In the genomic region with DNA sequence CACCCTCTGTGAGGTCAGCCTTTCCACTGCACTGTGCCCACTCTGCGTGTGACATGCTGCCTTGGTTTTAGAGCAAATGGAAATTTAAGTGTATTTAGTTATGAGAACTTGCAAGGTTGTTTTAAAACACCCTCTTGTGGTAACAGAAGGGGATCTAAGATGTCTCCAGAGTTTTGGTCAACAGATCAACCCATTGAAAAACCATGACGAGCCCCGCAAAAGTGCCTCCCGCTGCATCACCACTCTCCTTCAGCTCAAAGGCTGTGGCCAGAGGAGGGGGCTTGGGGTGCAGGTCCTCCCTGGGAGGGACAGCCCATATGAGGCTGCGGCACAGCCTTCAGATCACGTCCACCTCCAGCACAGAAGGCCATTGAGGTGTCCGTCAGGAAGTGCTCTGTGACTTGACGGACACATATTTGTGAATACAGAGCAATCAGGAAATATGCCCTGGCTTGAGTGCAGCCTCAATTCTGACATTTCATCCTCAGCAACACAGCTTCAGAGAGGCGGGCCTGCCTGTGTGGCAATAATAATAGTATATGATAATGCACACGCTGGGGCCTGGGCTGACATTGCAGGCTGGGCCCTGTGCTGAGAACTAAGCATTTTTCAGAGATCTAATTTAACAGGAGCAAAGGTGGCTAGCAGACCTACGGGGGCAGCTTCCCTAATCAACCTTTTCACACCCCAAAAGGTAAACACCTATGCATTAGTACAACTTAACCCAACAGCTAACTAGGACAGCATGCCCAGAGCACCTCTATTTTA, we compare ENCODE assay signal across 1 cellular context.
TF ChIP-seq lines count a peak whose summit lies in the region.

No MANE protein-coding gene starts in this region.

TF ChIP-seq in K562, 482 proteins besides CTCF, POLR2A, EP300 and RAD21 (continued from another document):
- TF ChIP-seq, protein P1, sequence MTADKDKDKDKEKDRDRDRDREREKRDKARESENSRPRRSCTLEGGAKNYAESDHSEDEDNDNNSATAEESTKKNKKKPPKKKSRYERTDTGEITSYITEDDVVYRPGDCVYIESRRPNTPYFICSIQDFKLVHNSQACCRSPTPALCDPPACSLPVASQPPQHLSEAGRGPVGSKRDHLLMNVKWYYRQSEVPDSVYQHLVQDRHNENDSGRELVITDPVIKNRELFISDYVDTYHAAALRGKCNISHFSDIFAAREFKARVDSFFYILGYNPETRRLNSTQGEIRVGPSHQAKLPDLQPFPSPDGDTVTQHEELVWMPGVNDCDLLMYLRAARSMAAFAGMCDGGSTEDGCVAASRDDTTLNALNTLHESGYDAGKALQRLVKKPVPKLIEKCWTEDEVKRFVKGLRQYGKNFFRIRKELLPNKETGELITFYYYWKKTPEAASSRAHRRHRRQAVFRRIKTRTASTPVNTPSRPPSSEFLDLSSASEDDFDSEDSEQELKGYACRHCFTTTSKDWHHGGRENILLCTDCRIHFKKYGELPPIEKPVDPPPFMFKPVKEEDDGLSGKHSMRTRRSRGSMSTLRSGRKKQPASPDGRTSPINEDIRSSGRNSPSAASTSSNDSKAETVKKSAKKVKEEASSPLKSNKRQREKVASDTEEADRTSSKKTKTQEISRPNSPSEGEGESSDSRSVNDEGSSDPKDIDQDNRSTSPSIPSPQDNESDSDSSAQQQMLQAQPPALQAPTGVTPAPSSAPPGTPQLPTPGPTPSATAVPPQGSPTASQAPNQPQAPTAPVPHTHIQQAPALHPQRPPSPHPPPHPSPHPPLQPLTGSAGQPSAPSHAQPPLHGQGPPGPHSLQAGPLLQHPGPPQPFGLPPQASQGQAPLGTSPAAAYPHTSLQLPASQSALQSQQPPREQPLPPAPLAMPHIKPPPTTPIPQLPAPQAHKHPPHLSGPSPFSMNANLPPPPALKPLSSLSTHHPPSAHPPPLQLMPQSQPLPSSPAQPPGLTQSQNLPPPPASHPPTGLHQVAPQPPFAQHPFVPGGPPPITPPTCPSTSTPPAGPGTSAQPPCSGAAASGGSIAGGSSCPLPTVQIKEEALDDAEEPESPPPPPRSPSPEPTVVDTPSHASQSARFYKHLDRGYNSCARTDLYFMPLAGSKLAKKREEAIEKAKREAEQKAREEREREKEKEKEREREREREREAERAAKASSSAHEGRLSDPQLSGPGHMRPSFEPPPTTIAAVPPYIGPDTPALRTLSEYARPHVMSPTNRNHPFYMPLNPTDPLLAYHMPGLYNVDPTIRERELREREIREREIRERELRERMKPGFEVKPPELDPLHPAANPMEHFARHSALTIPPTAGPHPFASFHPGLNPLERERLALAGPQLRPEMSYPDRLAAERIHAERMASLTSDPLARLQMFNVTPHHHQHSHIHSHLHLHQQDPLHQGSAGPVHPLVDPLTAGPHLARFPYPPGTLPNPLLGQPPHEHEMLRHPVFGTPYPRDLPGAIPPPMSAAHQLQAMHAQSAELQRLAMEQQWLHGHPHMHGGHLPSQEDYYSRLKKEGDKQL (CRISPR knock-in tag; IDR thresholded peaks at IDR 0.05; ENCODE audit: borderline replicate concordance) = no peak
- TF ChIP-seq ELF4 (CRISPR knock-in tag; IDR thresholded peaks at IDR 0.05) (no peak), DPF2 (IDR thresholded peaks at IDR 0.05) (no peak), ZNF76 (CRISPR knock-in tag; IDR thresholded peaks at IDR 0.05; ENCODE audit: borderline replicate concordance) (no peak), SRSF9 (IDR thresholded peaks at IDR 0.05; ENCODE audit: borderline replicate concordance, low read depth, low read length) (no peak), TAF9B (IDR thresholded peaks at IDR 0.05; ENCODE audit: partially characterized antibody) (no peak), CTBP1 (IDR thresholded peaks at IDR 0.05; ENCODE audit: borderline replicate concordance) (no peak), NCOA6 (IDR thresholded peaks at IDR 0.05) (no peak), KAT7 (CRISPR knock-in tag; IDR thresholded peaks at IDR 0.05; ENCODE audit: borderline replicate concordance) (no peak)
- TF ChIP-seq, protein P2, sequence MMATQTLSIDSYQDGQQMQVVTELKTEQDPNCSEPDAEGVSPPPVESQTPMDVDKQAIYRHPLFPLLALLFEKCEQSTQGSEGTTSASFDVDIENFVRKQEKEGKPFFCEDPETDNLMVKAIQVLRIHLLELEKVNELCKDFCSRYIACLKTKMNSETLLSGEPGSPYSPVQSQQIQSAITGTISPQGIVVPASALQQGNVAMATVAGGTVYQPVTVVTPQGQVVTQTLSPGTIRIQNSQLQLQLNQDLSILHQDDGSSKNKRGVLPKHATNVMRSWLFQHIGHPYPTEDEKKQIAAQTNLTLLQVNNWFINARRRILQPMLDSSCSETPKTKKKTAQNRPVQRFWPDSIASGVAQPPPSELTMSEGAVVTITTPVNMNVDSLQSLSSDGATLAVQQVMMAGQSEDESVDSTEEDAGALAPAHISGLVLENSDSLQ (IDR thresholded peaks at IDR 0.05) = no peak
- TF ChIP-seq, protein P3, sequence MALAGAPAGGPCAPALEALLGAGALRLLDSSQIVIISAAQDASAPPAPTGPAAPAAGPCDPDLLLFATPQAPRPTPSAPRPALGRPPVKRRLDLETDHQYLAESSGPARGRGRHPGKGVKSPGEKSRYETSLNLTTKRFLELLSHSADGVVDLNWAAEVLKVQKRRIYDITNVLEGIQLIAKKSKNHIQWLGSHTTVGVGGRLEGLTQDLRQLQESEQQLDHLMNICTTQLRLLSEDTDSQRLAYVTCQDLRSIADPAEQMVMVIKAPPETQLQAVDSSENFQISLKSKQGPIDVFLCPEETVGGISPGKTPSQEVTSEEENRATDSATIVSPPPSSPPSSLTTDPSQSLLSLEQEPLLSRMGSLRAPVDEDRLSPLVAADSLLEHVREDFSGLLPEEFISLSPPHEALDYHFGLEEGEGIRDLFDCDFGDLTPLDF (CRISPR knock-in tag; IDR thresholded peaks at IDR 0.05) = no peak
- TF ChIP-seq, protein P4, sequence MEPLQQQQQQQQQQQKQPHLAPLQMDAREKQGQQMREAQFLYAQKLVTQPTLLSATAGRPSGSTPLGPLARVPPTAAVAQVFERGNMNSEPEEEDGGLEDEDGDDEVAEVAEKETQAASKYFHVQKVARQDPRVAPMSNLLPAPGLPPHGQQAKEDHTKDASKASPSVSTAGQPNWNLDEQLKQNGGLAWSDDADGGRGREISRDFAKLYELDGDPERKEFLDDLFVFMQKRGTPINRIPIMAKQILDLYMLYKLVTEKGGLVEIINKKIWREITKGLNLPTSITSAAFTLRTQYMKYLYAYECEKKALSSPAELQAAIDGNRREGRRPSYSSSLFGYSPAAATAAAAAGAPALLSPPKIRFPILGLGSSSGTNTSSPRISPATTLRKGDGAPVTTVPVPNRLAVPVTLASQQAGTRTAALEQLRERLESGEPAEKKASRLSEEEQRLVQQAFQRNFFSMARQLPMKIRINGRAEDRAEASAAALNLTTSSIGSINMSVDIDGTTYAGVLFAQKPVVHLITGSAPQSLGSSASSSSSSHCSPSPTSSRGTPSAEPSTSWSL (CRISPR knock-in tag; IDR thresholded peaks at IDR 0.05; ENCODE audit: borderline replicate concordance) = no peak
- TF ChIP-seq, protein P5, sequence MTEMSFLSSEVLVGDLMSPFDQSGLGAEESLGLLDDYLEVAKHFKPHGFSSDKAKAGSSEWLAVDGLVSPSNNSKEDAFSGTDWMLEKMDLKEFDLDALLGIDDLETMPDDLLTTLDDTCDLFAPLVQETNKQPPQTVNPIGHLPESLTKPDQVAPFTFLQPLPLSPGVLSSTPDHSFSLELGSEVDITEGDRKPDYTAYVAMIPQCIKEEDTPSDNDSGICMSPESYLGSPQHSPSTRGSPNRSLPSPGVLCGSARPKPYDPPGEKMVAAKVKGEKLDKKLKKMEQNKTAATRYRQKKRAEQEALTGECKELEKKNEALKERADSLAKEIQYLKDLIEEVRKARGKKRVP (CRISPR knock-in tag; IDR thresholded peaks at IDR 0.05) = no peak
- TF ChIP-seq, protein P6, sequence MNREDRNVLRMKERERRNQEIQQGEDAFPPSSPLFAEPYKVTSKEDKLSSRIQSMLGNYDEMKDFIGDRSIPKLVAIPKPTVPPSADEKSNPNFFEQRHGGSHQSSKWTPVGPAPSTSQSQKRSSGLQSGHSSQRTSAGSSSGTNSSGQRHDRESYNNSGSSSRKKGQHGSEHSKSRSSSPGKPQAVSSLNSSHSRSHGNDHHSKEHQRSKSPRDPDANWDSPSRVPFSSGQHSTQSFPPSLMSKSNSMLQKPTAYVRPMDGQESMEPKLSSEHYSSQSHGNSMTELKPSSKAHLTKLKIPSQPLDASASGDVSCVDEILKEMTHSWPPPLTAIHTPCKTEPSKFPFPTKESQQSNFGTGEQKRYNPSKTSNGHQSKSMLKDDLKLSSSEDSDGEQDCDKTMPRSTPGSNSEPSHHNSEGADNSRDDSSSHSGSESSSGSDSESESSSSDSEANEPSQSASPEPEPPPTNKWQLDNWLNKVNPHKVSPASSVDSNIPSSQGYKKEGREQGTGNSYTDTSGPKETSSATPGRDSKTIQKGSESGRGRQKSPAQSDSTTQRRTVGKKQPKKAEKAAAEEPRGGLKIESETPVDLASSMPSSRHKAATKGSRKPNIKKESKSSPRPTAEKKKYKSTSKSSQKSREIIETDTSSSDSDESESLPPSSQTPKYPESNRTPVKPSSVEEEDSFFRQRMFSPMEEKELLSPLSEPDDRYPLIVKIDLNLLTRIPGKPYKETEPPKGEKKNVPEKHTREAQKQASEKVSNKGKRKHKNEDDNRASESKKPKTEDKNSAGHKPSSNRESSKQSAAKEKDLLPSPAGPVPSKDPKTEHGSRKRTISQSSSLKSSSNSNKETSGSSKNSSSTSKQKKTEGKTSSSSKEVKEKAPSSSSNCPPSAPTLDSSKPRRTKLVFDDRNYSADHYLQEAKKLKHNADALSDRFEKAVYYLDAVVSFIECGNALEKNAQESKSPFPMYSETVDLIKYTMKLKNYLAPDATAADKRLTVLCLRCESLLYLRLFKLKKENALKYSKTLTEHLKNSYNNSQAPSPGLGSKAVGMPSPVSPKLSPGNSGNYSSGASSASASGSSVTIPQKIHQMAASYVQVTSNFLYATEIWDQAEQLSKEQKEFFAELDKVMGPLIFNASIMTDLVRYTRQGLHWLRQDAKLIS (CRISPR knock-in tag; IDR thresholded peaks at IDR 0.05) = no peak
TF ChIP-seq in K562: peak in this region for 0.
